Comparison of ENCODE assay signal across 13 cellular contexts in genomic region chr19:54952591-54953344, GRCh38. TPM values are rescaled to one million over a fixed set of nuclear protein-coding genes. Genes with fewer than 3 reads are reported as not detected.
DNase-seq lines count a peak whose midpoint lies in the region; ATAC-seq lines count a peak whose summit lies in the region.
"Had no signal": no experiment of that assay in that cellular context is flagged by ENCODE, and none has a peak within 500 bp of the region (broad histone marks: within the 10 kb centered on the region; RNA-seq: fewer than 3 reads in every experiment).

No MANE protein-coding gene starts in this region.

- intact Hi-C loops in left ventricle myocardium superior (cut with micrococcal nuclease): no loop called here

- DNase-seq in AML-193 (lab: John Stamatoyannopoulos, UW) (peak; percentile 72 to 76), M059J (ENCODE audit: low read depth) (peak; percentile 90), UCSD-AML1 (lab: John Stamatoyannopoulos, UW; ENCODE audit: unreplicated experiment) (peak; percentile 40), hippocampal formation (lab: John Stamatoyannopoulos, UW) (peak; percentile 4 to 20), NCI-H1092 (lab: John Stamatoyannopoulos, UW) (no peak), left ventricle myocardium superior (no peak), HK-2 (ENCODE audit: unreplicated experiment) (no peak)
- DNase-seq: activated CD4-positive, alpha-beta T cell treated with anti-CD3 and anti-CD28 coated beads for 48 hours; activated gamma-delta T cell; heart right ventricle; NCI-H1436 treated with DMSO at 0.1 percent for 48 hours; Peyer's patch had no signal

- ATAC-seq in GM21529 (IDR thresholded peaks at IDR 0.05; ENCODE audit: unreplicated experiment) (no peak), left ventricle myocardium superior (no peak)
- ATAC-seq: heart right ventricle had no signal

RNA-seq across cellular contexts. Expression of gene NLRP7, which starts 5.4 kb away (rescaled TPM):
- not detected in 2 replicates for total RNA-seq in M059J (2014; rRNA removed; shearing (Covaris generic))
- total RNA-seq in left ventricle myocardium superior: not detected
- total RNA-seq: heart right ventricle, Peyer's patch had no signal

RNA-seq across cellular contexts. Expression of gene NLRP2, which starts 13.4 kb away (rescaled TPM):
- total RNA-seq in M059J (2014; rRNA removed; shearing (Covaris generic)): not detected in 2 replicates
- 0.67 TPM for total RNA-seq in left ventricle myocardium superior

RNA-seq across cellular contexts. Expression of gene NCR1, which starts 46.8 kb away (rescaled TPM):
- not detected in 2 replicates for total RNA-seq in M059J (2014; rRNA removed; shearing (Covaris generic))
- total RNA-seq in left ventricle myocardium superior: 0.27 TPM

Comparison
In these comparisons a context has a peak if more than half of its experiments do, and no peak if none do; other contexts are left out.
1. DNase-seq: peak in AML-193 (2 of 2), M059J (single experiment), UCSD-AML1 (single experiment) and hippocampal formation (2 of 2); none in NCI-H1092 (single experiment), left ventricle myocardium superior (single experiment) and HK-2 (single experiment).